20 cellular contexts compared by ENCODE assay signal in genomic region chr15:95323798-95324197, GRCh38.
DNase-seq lines count a peak whose midpoint lies in the region; ATAC-seq and TF ChIP-seq lines count a peak whose summit lies in the region.
"Had no signal": no experiment of that assay in that cellular context is flagged by ENCODE, and none has a peak within 500 bp of the region (broad histone marks: within the 10 kb centered on the region; RNA-seq: fewer than 3 reads in every experiment).

No MANE protein-coding gene starts in this region.

- H3K36me3 ChIP-seq in heart left ventricle: no peaks in the 10 kb centered on the region
- H3K36me3 ChIP-seq in ovary: no peaks in the 10 kb centered on the region
- no peaks in the 10 kb centered on the region for H3K36me3 ChIP-seq in uterus

- H3K4me1 ChIP-seq in heart left ventricle (peaks cover 0 to 16% (median 0%) of the 10 kb centered on the region in 12 donors), ovary (ENCODE audit: insufficient read depth) (peaks cover 4% of the 10 kb centered on the region), uterus (no peaks in the 10 kb centered on the region)

- DNase-seq in heart left ventricle (peak in 1 of 5 donors; percentile 26), left cardiac atrium (no peak), epithelial cell of esophagus (ENCODE audit: low read depth) (peak; percentile 26), ovary (peak in 3 of 5 donors; percentile 35 to 51 (median 49)), uterus (no peak), NCI-H2029 treated with DMSO at 0.1 percent for 48 hours (lab: John Stamatoyannopoulos, UW) (no peak), GM19240 (ENCODE audit: insufficient read length, low spot score) (no peak)
- DNase-seq: 8988T, COR-L47, DMS 273 treated with DMSO at 0.1 percent for 48 hours, GM23248, HCEC 1CT, MM.1S, NCI-H1092 treated with DMSO at 0.1 percent for 48 hours, NCI-H146, NCI-H2081, NCI-H2171 treated with DMSO at 0.1 percent for 48 hours, NCI-H774, SIG-M5 had no signal

- TF ChIP-seq POLR2A in heart left ventricle (IDR thresholded peaks at IDR 0.05) (no peak), ovary (IDR thresholded peaks at IDR 0.05) (no peak), uterus (IDR thresholded peaks at IDR 0.05) (no peak)

- WGBS in heart left ventricle, 4 donors: 84 to 91% (median 86%) methylated on average over 7 of the region's 7 CpGs
- WGBS in ovary, 3 donors: 11 to 66% (median 12%) methylated on average over 7 of the region's 7 CpGs

- H3K27ac ChIP-seq in heart left ventricle (peak overlapping the region in 9 of 12 donors; percentile 9 to 93 (median 74)), ovary (peak overlapping the region; percentile 51 to 98), uterus (peak overlapping the region; percentile 85 to 92)
- H3K27ac ChIP-seq: GM23248 had no signal

- no peak for TF ChIP-seq EP300 in ovary (IDR thresholded peaks at IDR 0.05)

- no peak for TF ChIP-seq CTCF in heart left ventricle (IDR thresholded peaks at IDR 0.05)
- TF ChIP-seq CTCF in epithelial cell of esophagus (IDR thresholded peaks at IDR 0.05; ENCODE audit: insufficient read depth, low read depth, low read length, missing control alignments): no peak
- no peak for TF ChIP-seq CTCF in ovary (IDR thresholded peaks at IDR 0.05)
- no peak for TF ChIP-seq CTCF in uterus (IDR thresholded peaks at IDR 0.05)

- peaks cover 0 to 14% (median 5%) of the 10 kb centered on the region in 9 donors for H3K27me3 ChIP-seq in heart left ventricle
- H3K27me3 ChIP-seq in ovary: no peaks in the 10 kb centered on the region
- H3K27me3 ChIP-seq in uterus: no peaks in the 10 kb centered on the region

- intact Hi-C loops in heart left ventricle (cut with DNase I): loop anchor here in 1 of 10 donors (10.0 kb wide), 2 partner anchors 59 to 131 kb away; no protein-coding TSS in a partner anchor
- intact Hi-C loops in left cardiac atrium (cut with DNase I): no loop called here
- intact Hi-C loops in ovary (cut with DNase I): loop anchor here in 2 of 4 donors (10.0 kb wide), 2 partner anchors 59 to 141 kb away; no protein-coding TSS in a partner anchor
- intact Hi-C loops in uterus (cut with DNase I; ENCODE audit: low total_unique reads): no loop called here

- no peaks in the 10 kb centered on the region for H3K9me3 ChIP-seq in heart left ventricle
- no peaks in the 10 kb centered on the region for H3K9me3 ChIP-seq in ovary
- no peaks in the 10 kb centered on the region for H3K9me3 ChIP-seq in uterus

- no peak for ATAC-seq in heart left ventricle
- no peak for ATAC-seq in left cardiac atrium
- no peak for ATAC-seq in GM21447 (IDR thresholded peaks at IDR 0.05; ENCODE audit: unreplicated experiment)

- H3K4me3 ChIP-seq in heart left ventricle: peak overlapping the region in 2 of 12 donors; percentile 66 to 69
- H3K4me3 ChIP-seq in epithelial cell of esophagus (ENCODE audit: low read length): no peak overlapping the region
- H3K4me3 ChIP-seq in ovary: no peak overlapping the region
- H3K4me3 ChIP-seq in uterus: no peak overlapping the region
- H3K4me3 ChIP-seq: GM23248 had no signal

Comparison
In these comparisons a context has a peak if more than half of its experiments do, and no peak if none do; other contexts are left out.
1. DNase-seq: peak in epithelial cell of esophagus (single experiment) and ovary (3 of 5); none in left cardiac atrium (single experiment), uterus (0 of 2), NCI-H2029 treated with DMSO at 0.1 percent for 48 hours (single experiment) and GM19240 (single experiment).
2. Peak in every context shown above with its lines, with median percentiles within 50 percentile points of each other: H3K27ac ChIP-seq.